ENCODE assay signal across 8 cellular contexts in the genomic region with DNA sequence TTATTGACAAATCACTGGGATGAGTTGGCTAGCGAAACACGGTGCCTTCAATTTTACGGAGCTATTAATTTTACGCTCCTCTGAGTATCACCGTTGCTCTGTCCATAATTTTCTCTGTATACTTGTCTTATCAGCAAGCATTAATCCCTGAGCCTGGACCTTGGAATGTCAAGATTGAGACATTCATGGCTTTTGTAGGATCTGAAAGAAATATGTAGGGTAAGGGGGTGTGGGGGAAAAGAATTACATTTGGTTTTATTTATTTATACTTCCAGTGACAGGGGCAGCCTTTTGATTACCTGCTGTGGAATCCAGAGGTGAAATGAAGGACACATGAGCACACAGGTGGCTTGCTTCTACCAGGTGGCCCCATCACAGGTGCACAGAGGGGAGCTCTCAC.
"Had no signal": no experiment of that assay in that cellular context is flagged by ENCODE, and none has a peak within 500 bp of the region (broad histone marks: within the 10 kb centered on the region; RNA-seq: fewer than 3 reads in every experiment).

No MANE protein-coding gene starts in this region.

- DNase-seq: GM23248, GOT3, H7, HFFc6, IMR-90 had no signal

- H3K27ac ChIP-seq: GM23248 had no signal

- H3K4me3 ChIP-seq: GM23248, HAP-1, K562 had no signal

- H3K9me3 ChIP-seq: HAP-1 had no signal

- ATAC-seq: HCT116, K562 had no signal

- H3K4me3 Mint-ChIP-seq: HFFc6 had no signal

- H3K4me1 ChIP-seq: HAP-1 had no signal

- H2AFZ ChIP-seq: GM23248 had no signal

- H3K27ac Mint-ChIP-seq: HFFc6 had no signal

- H3K9me3 Mint-ChIP-seq: HFFc6 had no signal
